In the genomic region with DNA sequence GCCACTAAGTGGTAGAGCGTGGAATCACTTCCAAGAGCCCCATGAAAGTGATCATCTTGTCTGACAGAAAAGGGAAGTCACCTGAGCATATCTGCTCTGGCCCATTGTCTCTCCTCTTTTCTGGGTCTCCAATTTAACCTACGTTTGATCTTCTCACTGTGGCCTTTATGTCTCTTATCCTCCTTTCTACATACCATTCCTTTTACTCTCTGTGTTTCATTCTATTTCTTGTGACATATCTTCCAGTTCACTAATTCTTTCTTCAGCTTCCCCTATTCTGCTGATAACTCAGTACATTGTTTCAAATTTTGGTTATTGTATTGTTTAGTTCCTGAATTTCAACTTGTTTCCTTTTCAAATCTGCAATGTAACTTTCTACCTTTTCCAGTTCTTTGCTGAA, we compare ENCODE assay signal across 4 cellular contexts.
A peak's percentile ranks its signal among the peaks of the same experiment; 100 is the strongest.
TF ChIP-seq lines count a peak whose summit lies in the region.

No MANE protein-coding gene starts in this region.

TF ChIP-seq in SK-N-SH treated with all-trans-retinoic acid at 6 μM for 48 hours, 23 proteins besides CTCF, POLR2A, EP300 and RAD21 (continued from another document):
- TF ChIP-seq ZFP30 (CRISPR knock-in tag; IDR thresholded peaks at IDR 0.05) (peak; percentile 70), ZC3H10 (CRISPR knock-in tag; IDR thresholded peaks at IDR 0.05) (no peak), OSR1 (CRISPR knock-in tag; IDR thresholded peaks at IDR 0.05) (no peak), TCF4 (CRISPR knock-in tag; IDR thresholded peaks at IDR 0.05; ENCODE audit: borderline replicate concordance) (no peak)
- TF ChIP-seq, protein P1, sequence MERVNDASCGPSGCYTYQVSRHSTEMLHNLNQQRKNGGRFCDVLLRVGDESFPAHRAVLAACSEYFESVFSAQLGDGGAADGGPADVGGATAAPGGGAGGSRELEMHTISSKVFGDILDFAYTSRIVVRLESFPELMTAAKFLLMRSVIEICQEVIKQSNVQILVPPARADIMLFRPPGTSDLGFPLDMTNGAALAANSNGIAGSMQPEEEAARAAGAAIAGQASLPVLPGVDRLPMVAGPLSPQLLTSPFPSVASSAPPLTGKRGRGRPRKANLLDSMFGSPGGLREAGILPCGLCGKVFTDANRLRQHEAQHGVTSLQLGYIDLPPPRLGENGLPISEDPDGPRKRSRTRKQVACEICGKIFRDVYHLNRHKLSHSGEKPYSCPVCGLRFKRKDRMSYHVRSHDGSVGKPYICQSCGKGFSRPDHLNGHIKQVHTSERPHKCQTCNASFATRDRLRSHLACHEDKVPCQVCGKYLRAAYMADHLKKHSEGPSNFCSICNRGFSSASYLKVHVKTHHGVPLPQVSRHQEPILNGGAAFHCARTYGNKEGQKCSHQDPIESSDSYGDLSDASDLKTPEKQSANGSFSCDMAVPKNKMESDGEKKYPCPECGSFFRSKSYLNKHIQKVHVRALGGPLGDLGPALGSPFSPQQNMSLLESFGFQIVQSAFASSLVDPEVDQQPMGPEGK (CRISPR knock-in tag; IDR thresholded peaks at IDR 0.05; ENCODE audit: borderline replicate concordance): no peak
- TF ChIP-seq, protein P2, sequence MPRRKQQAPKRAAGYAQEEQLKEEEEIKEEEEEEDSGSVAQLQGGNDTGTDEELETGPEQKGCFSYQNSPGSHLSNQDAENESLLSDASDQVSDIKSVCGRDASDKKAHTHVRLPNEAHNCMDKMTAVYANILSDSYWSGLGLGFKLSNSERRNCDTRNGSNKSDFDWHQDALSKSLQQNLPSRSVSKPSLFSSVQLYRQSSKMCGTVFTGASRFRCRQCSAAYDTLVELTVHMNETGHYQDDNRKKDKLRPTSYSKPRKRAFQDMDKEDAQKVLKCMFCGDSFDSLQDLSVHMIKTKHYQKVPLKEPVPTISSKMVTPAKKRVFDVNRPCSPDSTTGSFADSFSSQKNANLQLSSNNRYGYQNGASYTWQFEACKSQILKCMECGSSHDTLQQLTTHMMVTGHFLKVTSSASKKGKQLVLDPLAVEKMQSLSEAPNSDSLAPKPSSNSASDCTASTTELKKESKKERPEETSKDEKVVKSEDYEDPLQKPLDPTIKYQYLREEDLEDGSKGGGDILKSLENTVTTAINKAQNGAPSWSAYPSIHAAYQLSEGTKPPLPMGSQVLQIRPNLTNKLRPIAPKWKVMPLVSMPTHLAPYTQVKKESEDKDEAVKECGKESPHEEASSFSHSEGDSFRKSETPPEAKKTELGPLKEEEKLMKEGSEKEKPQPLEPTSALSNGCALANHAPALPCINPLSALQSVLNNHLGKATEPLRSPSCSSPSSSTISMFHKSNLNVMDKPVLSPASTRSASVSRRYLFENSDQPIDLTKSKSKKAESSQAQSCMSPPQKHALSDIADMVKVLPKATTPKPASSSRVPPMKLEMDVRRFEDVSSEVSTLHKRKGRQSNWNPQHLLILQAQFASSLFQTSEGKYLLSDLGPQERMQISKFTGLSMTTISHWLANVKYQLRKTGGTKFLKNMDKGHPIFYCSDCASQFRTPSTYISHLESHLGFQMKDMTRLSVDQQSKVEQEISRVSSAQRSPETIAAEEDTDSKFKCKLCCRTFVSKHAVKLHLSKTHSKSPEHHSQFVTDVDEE (CRISPR knock-in tag; IDR thresholded peaks at IDR 0.05): no peak
TF ChIP-seq in SK-N-SH treated with all-trans-retinoic acid at 6 μM for 48 hours: peak in this region for 1.

TF ChIP-seq in SK-N-SH, 30 proteins besides CTCF, POLR2A, EP300 and RAD21:
- TF ChIP-seq FOSL2 (IDR thresholded peaks at IDR 0.05; ENCODE audit: borderline replicate concordance, low read depth): no peak
- no peak for TF ChIP-seq NFIC (IDR thresholded peaks at IDR 0.05; ENCODE audit: borderline replicate concordance)

TF ChIP-seq in IMR-90, 13 proteins besides CTCF, POLR2A, EP300 and RAD21:
- TF ChIP-seq BHLHE40 (IDR thresholded peaks at IDR 0.05; ENCODE audit: low read depth, low read length): no peak
- no peak for TF ChIP-seq NFE2L2 (IDR thresholded peaks at IDR 0.05; ENCODE audit: low read depth, low read length)
- no peak for TF ChIP-seq FOS (IDR thresholded peaks at IDR 0.05; ENCODE audit: low read depth, low read length)
- no peak for TF ChIP-seq RCOR1 (IDR thresholded peaks at IDR 0.05; ENCODE audit: insufficient replicate concordance, low read length)
- TF ChIP-seq, protein P3, sequence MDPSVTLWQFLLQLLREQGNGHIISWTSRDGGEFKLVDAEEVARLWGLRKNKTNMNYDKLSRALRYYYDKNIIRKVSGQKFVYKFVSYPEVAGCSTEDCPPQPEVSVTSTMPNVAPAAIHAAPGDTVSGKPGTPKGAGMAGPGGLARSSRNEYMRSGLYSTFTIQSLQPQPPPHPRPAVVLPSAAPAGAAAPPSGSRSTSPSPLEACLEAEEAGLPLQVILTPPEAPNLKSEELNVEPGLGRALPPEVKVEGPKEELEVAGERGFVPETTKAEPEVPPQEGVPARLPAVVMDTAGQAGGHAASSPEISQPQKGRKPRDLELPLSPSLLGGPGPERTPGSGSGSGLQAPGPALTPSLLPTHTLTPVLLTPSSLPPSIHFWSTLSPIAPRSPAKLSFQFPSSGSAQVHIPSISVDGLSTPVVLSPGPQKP (IDR thresholded peaks at IDR 0.05; ENCODE audit: borderline replicate concordance, low read depth, low read length): no peak
- TF ChIP-seq CHD1 (IDR thresholded peaks at IDR 0.05; ENCODE audit: low read depth, low read length): no peak
- no peak for TF ChIP-seq CEBPB (IDR thresholded peaks at IDR 0.05; ENCODE audit: low read depth, low read length)
- TF ChIP-seq RFX5 (IDR thresholded peaks at IDR 0.05; ENCODE audit: low read depth, low read length): no peak
- no peak for TF ChIP-seq SMC3 (IDR thresholded peaks at IDR 0.05; ENCODE audit: low read depth, low read length)
- no peak for TF ChIP-seq MAZ (IDR thresholded peaks at IDR 0.05; ENCODE audit: borderline replicate concordance, low read depth, low read length)
- TF ChIP-seq, protein P4, sequence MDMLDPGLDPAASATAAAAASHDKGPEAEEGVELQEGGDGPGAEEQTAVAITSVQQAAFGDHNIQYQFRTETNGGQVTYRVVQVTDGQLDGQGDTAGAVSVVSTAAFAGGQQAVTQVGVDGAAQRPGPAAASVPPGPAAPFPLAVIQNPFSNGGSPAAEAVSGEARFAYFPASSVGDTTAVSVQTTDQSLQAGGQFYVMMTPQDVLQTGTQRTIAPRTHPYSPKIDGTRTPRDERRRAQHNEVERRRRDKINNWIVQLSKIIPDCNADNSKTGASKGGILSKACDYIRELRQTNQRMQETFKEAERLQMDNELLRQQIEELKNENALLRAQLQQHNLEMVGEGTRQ (IDR thresholded peaks at IDR 0.05; ENCODE audit: low read depth, low read length): no peak
- no peak for TF ChIP-seq MAFK (IDR thresholded peaks at IDR 0.05; ENCODE audit: low read depth, low read length)
- TF ChIP-seq MXI1 (IDR thresholded peaks at IDR 0.05; ENCODE audit: borderline replicate concordance, low read depth, low read length): no peak

TF ChIP-seq in K562, 482 proteins besides CTCF, POLR2A, EP300 and RAD21:
- TF ChIP-seq, protein P5, sequence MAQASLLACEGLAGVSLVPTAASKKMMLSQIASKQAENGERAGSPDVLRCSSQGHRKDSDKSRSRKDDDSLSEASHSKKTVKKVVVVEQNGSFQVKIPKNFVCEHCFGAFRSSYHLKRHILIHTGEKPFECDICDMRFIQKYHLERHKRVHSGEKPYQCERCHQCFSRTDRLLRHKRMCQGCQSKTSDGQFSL (CRISPR knock-in tag; IDR thresholded peaks at IDR 0.05): no peak
- TF ChIP-seq, protein P5 (tag; IDR thresholded peaks at IDR 0.05): no peak
- TF ChIP-seq RBM25 (IDR thresholded peaks at IDR 0.05; ENCODE audit: low read depth, low read length, severe bottlenecking): peak; percentile 18
